14 cellular contexts compared by ENCODE assay signal in the genomic region with DNA sequence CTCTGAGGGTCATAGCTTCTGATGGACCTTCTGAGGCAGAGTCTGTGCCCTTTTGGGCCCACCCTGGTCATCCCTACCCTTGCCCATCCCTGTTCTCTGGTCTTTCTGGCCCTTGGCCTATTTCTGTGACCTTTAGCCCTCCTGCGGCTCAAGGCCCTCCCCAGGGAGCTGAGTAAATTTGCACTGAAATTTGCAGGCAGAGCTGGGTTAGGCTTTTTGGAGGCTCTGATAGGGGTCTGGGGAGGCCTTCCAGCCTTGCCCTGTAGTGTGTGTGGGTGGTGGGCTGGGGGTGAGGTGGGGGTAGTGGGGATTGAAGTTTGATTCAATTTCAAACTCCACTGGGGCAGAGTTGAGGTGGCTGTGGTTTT. TPM values are rescaled to one million over a fixed set of nuclear protein-coding genes. Genes with fewer than 3 reads are reported as not detected.
A peak's percentile ranks its signal among the peaks of the same experiment; 100 is the strongest.
DNase-seq lines count a peak whose midpoint lies in the region; ATAC-seq and TF ChIP-seq lines count a peak whose summit lies in the region.
"Had no signal": no experiment of that assay in that cellular context is flagged by ENCODE, and none has a peak within 500 bp of the region (broad histone marks: within the 10 kb centered on the region; RNA-seq: fewer than 3 reads in every experiment).

No MANE protein-coding gene starts in this region.

- no peak for TF ChIP-seq CTCF in osteocyte (IDR thresholded peaks at IDR 0.05)

- H3K27me3 Mint-ChIP-seq in effector memory CD8-positive, alpha-beta T cell, result no peaks in the 10 kb centered on the region
- no peaks in the 10 kb centered on the region for H3K27me3 Mint-ChIP-seq in osteocyte (ENCODE audit: unreplicated experiment)

- DNase-seq in LHCN-M2 (ENCODE audit: low read depth) (peak; percentile 70), osteocyte (ENCODE audit: extremely low spot score, unreplicated experiment) (no peak), glomerular visceral epithelial cell (ENCODE audit: extremely low spot score) (no peak), MG63 (no peak), DMS53 treated with DMSO at 0.1 percent for 48 hours (lab: John Stamatoyannopoulos, UW; ENCODE audit: unreplicated experiment) (no peak)
- DNase-seq in effector memory CD8-positive, alpha-beta T cell, result no peak
- DNase-seq: foreskin keratinocyte, nephron progenitor cell, T1000 had no signal

- peak overlapping the region; percentile 84 to 86 for H3K4me3 Mint-ChIP-seq in effector memory CD8-positive, alpha-beta T cell
- H3K4me3 Mint-ChIP-seq in osteocyte (ENCODE audit: unreplicated experiment), result no peak overlapping the region
- H3K4me3 Mint-ChIP-seq: nephron progenitor cell had no signal

- H3K4me1 ChIP-seq in BLaER1 treated with 17β-estradiol and CSF1 and Interleukin-3, amounts not matched to agents 10 nM and 100 nM, result peaks cover 93 to 100% (median 97%) of the 10 kb centered on the region in 10 experiments

- peak overlapping the region; percentile 98 to 99 for H3K27ac Mint-ChIP-seq in effector memory CD8-positive, alpha-beta T cell
- H3K27ac Mint-ChIP-seq in osteocyte (ENCODE audit: unreplicated experiment), result peak overlapping the region; percentile 72

- peaks cover 0 to 74% (median 12%) of the 10 kb centered on the region in 11 experiments; a peak in 19 of 22 replicates for H4K20me1 ChIP-seq in BLaER1 treated with 17β-estradiol and CSF1 and Interleukin-3, amounts not matched to agents 10 nM and 100 nM

- peak overlapping the region in 5 of 10 experiments; percentile 23 to 55 (median 40); a peak in 11 of 20 replicates for H3K4me3 ChIP-seq in BLaER1 treated with 17β-estradiol and CSF1 and Interleukin-3, amounts not matched to agents 10 nM and 100 nM
- H3K4me3 ChIP-seq in MG63, result no peak overlapping the region

- peak overlapping the region; percentile 9 to 92 (median 55); a peak in 20 of 22 replicates for H3K9ac ChIP-seq in BLaER1 treated with 17β-estradiol and CSF1 and Interleukin-3, amounts not matched to agents 10 nM and 100 nM

- no peak for ATAC-seq in effector memory CD8-positive, alpha-beta T cell (replicated peaks)
- no peak for ATAC-seq in GM21529 (IDR thresholded peaks at IDR 0.05; ENCODE audit: unreplicated experiment)
- ATAC-seq: foreskin keratinocyte had no signal

- no peaks in the 10 kb centered on the region for H3K9me3 ChIP-seq in BLaER1 treated with 17β-estradiol and CSF1 and Interleukin-3, amounts not matched to agents 10 nM and 100 nM (replicated peaks in 1 of 11)
- H3K9me3 ChIP-seq in MG63, result no peaks in the 10 kb centered on the region

- H3K4me1 Mint-ChIP-seq in effector memory CD8-positive, alpha-beta T cell (ENCODE audit: low read depth in 2 of 2), result peaks cover 72 to 81% of the 10 kb centered on the region in 2 donors
- peaks cover 83% of the 10 kb centered on the region for H3K4me1 Mint-ChIP-seq in osteocyte (ENCODE audit: unreplicated experiment)

- peak overlapping the region in 10 of 11 experiments; percentile 25 to 99 (median 76); a peak in 18 of 22 replicates for H3K27ac ChIP-seq in BLaER1 treated with 17β-estradiol and CSF1 and Interleukin-3, amounts not matched to agents 10 nM and 100 nM
- H3K27ac ChIP-seq: foreskin keratinocyte had no signal

- no peaks in the 10 kb centered on the region for H3K27me3 ChIP-seq in BLaER1 treated with 17β-estradiol and CSF1 and Interleukin-3, amounts not matched to agents 10 nM and 100 nM
- H3K27me3 ChIP-seq in MG63, result no peaks in the 10 kb centered on the region
- H3K27me3 ChIP-seq: foreskin keratinocyte had no signal

- peaks cover 0 to 14% (median 10%) of the 10 kb centered on the region in 11 experiments; a peak in 15 of 22 replicates for H3K36me3 ChIP-seq in BLaER1 treated with 17β-estradiol and CSF1 and Interleukin-3, amounts not matched to agents 10 nM and 100 nM
- peaks cover 36% of the 10 kb centered on the region for H3K36me3 ChIP-seq in MG63

- H3K9me3 Mint-ChIP-seq in effector memory CD8-positive, alpha-beta T cell, result no peaks in the 10 kb centered on the region
- H3K9me3 Mint-ChIP-seq in osteocyte (ENCODE audit: unreplicated experiment), result no peaks in the 10 kb centered on the region
- H3K9me3 Mint-ChIP-seq: nephron progenitor cell had no signal

- H3K36me3 Mint-ChIP-seq in effector memory CD8-positive, alpha-beta T cell (ENCODE audit: insufficient read depth), result peaks cover 76% of the 10 kb centered on the region
- H3K36me3 Mint-ChIP-seq in osteocyte (ENCODE audit: unreplicated experiment), result peaks cover 10% of the 10 kb centered on the region

- H3K4me2 ChIP-seq in BLaER1 treated with 17β-estradiol and CSF1 and Interleukin-3, amounts not matched to agents 10 nM and 100 nM, result peak overlapping the region; percentile 95 to 100 (median 99)

RNA-seq across cellular contexts. Expression of a gene that starts 17.8 kb away (rescaled TPM):
- total RNA-seq in LHCN-M2 (2014; rRNA removed) (24.2 and 29.6 TPM in 2 replicates), osteocyte (62.6 and 65.2 TPM in 2 replicates)
- polyA plus RNA-seq in LHCN-M2 (2012), result 38.8 TPM
- total RNA-seq in MG63 (2014; rRNA removed; shearing (Covaris generic); ENCODE audit: low replicate concordance), result 8.9 and 11.2 TPM in 2 replicates

RNA-seq across cellular contexts. Expression of a gene that starts 37.7 kb away (rescaled TPM):
- total RNA-seq in LHCN-M2 (2014; rRNA removed) (not detected in 2 replicates), osteocyte (0.40 TPM in 1 of 2 replicates, not detected in the other)
- 0.19 TPM for polyA plus RNA-seq in LHCN-M2 (2012)
- not detected in 2 replicates for total RNA-seq in MG63 (2014; rRNA removed; shearing (Covaris generic); ENCODE audit: low replicate concordance)
- total RNA-seq: foreskin keratinocyte, HT1080, NCI-H460 had no signal
- polyA plus RNA-seq: aorta, foreskin keratinocyte had no signal

RNA-seq across cellular contexts. Expression of a gene that starts 39.1 kb away (rescaled TPM):
- total RNA-seq in LHCN-M2 (2014; rRNA removed), result 43.2 and 46.6 TPM in 2 replicates
- 22.5 TPM for polyA plus RNA-seq in LHCN-M2 (2012)
- total RNA-seq in osteocyte, result 6.7 and 10.8 TPM in 2 replicates
- 31.1 and 111 TPM in 2 replicates for total RNA-seq in MG63 (2014; rRNA removed; shearing (Covaris generic); ENCODE audit: low replicate concordance)
